ENCODE assay signal across 8 cellular contexts in genomic region chr19:11736696-11737095, GRCh38. TPM values are rescaled to one million over a fixed set of nuclear protein-coding genes. Genes with fewer than 3 reads are reported as not detected.
DNase-seq lines count a peak whose midpoint lies in the region; ATAC-seq and TF ChIP-seq lines count a peak whose summit lies in the region.

No MANE protein-coding gene starts in this region.

- H3K79me2 ChIP-seq in smooth muscle cell (ENCODE audit: low read depth), result peaks cover 29% of the 10 kb centered on the region

- peaks cover 4% of the 10 kb centered on the region for H4K20me1 ChIP-seq in smooth muscle cell (ENCODE audit: low read depth)

- WGBS in smooth muscle cell (ENCODE audit: low lambda C conversion rate), result 26% methylated on average over 2 of the region's 2 CpGs

- no peak overlapping the region for H3K27ac ChIP-seq in smooth muscle cell (ENCODE audit: low read depth)
- H3K27ac ChIP-seq in effector memory CD4-positive, alpha-beta T cell (ENCODE audit: insufficient read depth, low read length, poor library complexity, severe bottlenecking), result no peak overlapping the region

- H3K9me3 ChIP-seq in smooth muscle cell (replicated peaks; ENCODE audit: low read depth), result no peaks in the 10 kb centered on the region
- H3K9me3 ChIP-seq in effector memory CD4-positive, alpha-beta T cell (ENCODE audit: control insufficient read depth, low read length), result no peaks in the 10 kb centered on the region

- peaks cover 7% of the 10 kb centered on the region for H3K36me3 Mint-ChIP-seq in activated naive CD4-positive, alpha-beta T cell treated with anti-CD3 and anti-CD28 coated beads for 36 hours (ENCODE audit: low read depth)

- H2AFZ ChIP-seq in smooth muscle cell (ENCODE audit: low read depth), result no peak overlapping the region

- no peaks in the 10 kb centered on the region for H3K27me3 ChIP-seq in smooth muscle cell (ENCODE audit: low read depth)
- no peaks in the 10 kb centered on the region for H3K27me3 ChIP-seq in effector memory CD4-positive, alpha-beta T cell (replicated peaks; ENCODE audit: control insufficient read depth, insufficient read depth, low read length, poor library complexity, severe bottlenecking)

- no peaks in the 10 kb centered on the region for H3K9me3 Mint-ChIP-seq in activated naive CD4-positive, alpha-beta T cell treated with anti-CD3 and anti-CD28 coated beads for 36 hours

- H3K36me3 ChIP-seq in smooth muscle cell (ENCODE audit: low read depth), result no peaks in the 10 kb centered on the region
- H3K36me3 ChIP-seq in effector memory CD4-positive, alpha-beta T cell (ENCODE audit: control insufficient read depth, insufficient read depth, low read length), result no peaks in the 10 kb centered on the region

- ATAC-seq in HG02759 (IDR thresholded peaks at IDR 0.05; ENCODE audit: unreplicated experiment) (no peak), HG03175 (IDR thresholded peaks at IDR 0.05; ENCODE audit: unreplicated experiment) (no peak)

- peak overlapping the region; percentile 52 for H3K4me3 Mint-ChIP-seq in activated naive CD4-positive, alpha-beta T cell treated with anti-CD3 and anti-CD28 coated beads for 36 hours

- H3K9ac ChIP-seq in smooth muscle cell (ENCODE audit: low read depth), result no peak overlapping the region

- intact Hi-C loops in activated naive CD4-positive, alpha-beta T cell treated with anti-CD3 and anti-CD28 coated beads for 36 hours (cut with micrococcal nuclease), result no loop called here

- H3F3A ChIP-seq in smooth muscle cell (ENCODE audit: low read depth), result peaks cover 6% of the 10 kb centered on the region

- TF ChIP-seq CTCF in fibroblast of pulmonary artery (IDR thresholded peaks at IDR 0.05; ENCODE audit: low read length, missing control alignments) (no peak), smooth muscle cell (IDR thresholded peaks at IDR 0.05; ENCODE audit: borderline replicate concordance, insufficient read depth, poor library complexity, severe bottlenecking) (no peak)

- peaks cover 18% of the 10 kb centered on the region for H3K4me1 Mint-ChIP-seq in activated naive CD4-positive, alpha-beta T cell treated with anti-CD3 and anti-CD28 coated beads for 36 hours (ENCODE audit: low read depth)

- DNase-seq in activated naive CD4-positive, alpha-beta T cell treated with anti-CD3 and anti-CD28 coated beads for 36 hours, result peak; percentile 9
- no peak for DNase-seq in activated naive CD4-positive, alpha-beta T cell treated with anti-CD3 and anti-CD28 coated beads, Interleukin-2, amount 50 U/mL, for 16 hours
- DNase-seq in RPMI7951 (ENCODE audit: low read depth) (peak; percentile 89), fibroblast of pulmonary artery (ENCODE audit: low read depth) (peak; percentile 33), smooth muscle cell (lab: John Stamatoyannopoulos, UW; ENCODE audit: unreplicated experiment) (no peak)
- no peak for DNase-seq in effector memory CD4-positive, alpha-beta T cell

- H3K4me2 ChIP-seq in smooth muscle cell, result peak overlapping the region; percentile 39

- H3K4me3 ChIP-seq in fibroblast of pulmonary artery (replicated peaks; ENCODE audit: low read depth, low read length), result no peak overlapping the region
- no peak overlapping the region for H3K4me3 ChIP-seq in smooth muscle cell
- no peak overlapping the region for H3K4me3 ChIP-seq in effector memory CD4-positive, alpha-beta T cell (ENCODE audit: insufficient read depth, low read depth, low read length, poor library complexity, severe bottlenecking)

- H3K27ac Mint-ChIP-seq in activated naive CD4-positive, alpha-beta T cell treated with anti-CD3 and anti-CD28 coated beads for 36 hours, result no peak overlapping the region

- no peaks in the 10 kb centered on the region for H3K27me3 Mint-ChIP-seq in activated naive CD4-positive, alpha-beta T cell treated with anti-CD3 and anti-CD28 coated beads for 36 hours (ENCODE audit: low read depth)

- CTCF ChIA-PET in activated naive CD4-positive, alpha-beta T cell treated with anti-CD3 and anti-CD28 coated beads for 36 hours (lab: Charles Lee), result interaction anchor here (0.8 to 2.0 kb wide), 2 partner anchors 61 to 255 kb away, joined by 3 to 7 read pairs; partner anchors contain the start of gene ZNF491

- peaks cover 4% of the 10 kb centered on the region for H3K4me1 ChIP-seq in smooth muscle cell (ENCODE audit: low read depth)
- peaks cover 16% of the 10 kb centered on the region for H3K4me1 ChIP-seq in effector memory CD4-positive, alpha-beta T cell (ENCODE audit: control insufficient read depth, insufficient read depth, low read length, poor library complexity, severe bottlenecking)

RNA-seq across cellular contexts. Expression of gene ZNF823, which starts 2.0 kb away (rescaled TPM):
- 1 to 10 TPM; 4.1 to 4.2 TPM for total RNA-seq in activated naive CD4-positive, alpha-beta T cell treated with anti-CD3 and anti-CD28 coated beads for 36 hours
- total RNA-seq in RPMI7951 (2014; rRNA removed; shearing (Covaris generic)), result 7.9 and 11.5 TPM in 2 replicates
- 5.7 and 12.1 TPM in 2 replicates for total RNA-seq in smooth muscle cell
- 0.95 and 1.0 TPM in 2 replicates for polyA plus RNA-seq in smooth muscle cell

RNA-seq across cellular contexts. Expression of gene ZNF441, which starts 30.1 kb away (rescaled TPM):
- total RNA-seq in activated naive CD4-positive, alpha-beta T cell treated with anti-CD3 and anti-CD28 coated beads for 36 hours, result 1 to 10 TPM; 4.0 TPM
- total RNA-seq in RPMI7951 (2014; rRNA removed; shearing (Covaris generic)), result 5.4 and 8.6 TPM in 2 replicates
- 7.6 and 9.3 TPM in 2 replicates for total RNA-seq in smooth muscle cell
- 2.7 and 2.8 TPM in 2 replicates for polyA plus RNA-seq in smooth muscle cell

Comparison
In these comparisons a context has a peak if more than half of its experiments do, and no peak if none do; other contexts are left out.
1. DNase-seq: peak in activated naive CD4-positive, alpha-beta T cell treated with anti-CD3 and anti-CD28 coated beads for 36 hours (single experiment), RPMI7951 (single experiment) and fibroblast of pulmonary artery (single experiment); none in activated naive CD4-positive, alpha-beta T cell treated with anti-CD3 and anti-CD28 coated beads, Interleukin-2, amount 50 U/mL, for 16 hours (single experiment), smooth muscle cell (single experiment) and effector memory CD4-positive, alpha-beta T cell (0 of 3).